8 cellular contexts compared by ENCODE assay signal in the genomic region with DNA sequence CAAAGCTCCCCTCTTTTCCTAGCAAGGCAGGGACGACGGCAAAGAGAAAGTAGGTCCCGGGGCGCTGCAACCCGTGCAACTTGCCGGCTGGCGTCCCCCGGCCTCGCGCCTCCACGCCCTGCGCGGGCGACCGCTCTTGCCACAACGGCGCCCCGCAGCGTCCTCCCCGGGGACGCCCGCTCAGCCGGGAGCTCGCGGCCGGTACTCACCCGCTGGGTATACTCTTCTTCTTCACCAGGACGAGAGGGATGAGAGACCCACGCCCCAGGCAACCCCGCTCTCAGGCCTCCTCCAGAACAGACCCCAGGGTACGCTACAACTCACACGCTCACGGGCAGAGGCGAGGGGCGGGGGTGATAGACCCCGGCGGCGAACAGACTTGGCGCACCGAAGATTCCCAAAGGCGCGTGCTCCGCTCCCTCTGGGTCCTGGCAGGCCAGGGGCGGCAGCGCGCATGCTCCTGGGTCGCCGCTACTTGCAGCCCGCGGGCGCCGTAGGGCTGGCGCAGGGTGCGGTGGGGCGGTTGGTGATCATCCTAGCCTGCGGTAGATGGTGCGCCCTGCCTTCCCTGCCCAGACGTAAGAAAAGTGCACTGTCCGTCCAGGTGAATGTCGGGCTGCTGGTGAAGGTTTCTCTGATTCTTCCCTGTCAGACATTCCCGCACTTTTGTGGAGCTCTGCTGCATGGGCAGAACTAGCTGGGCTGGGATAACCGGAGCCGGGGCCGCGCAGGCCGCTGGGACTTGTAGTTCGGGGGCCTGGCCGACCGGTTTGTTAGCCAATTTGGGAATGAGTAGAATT. TPM values are rescaled to one million over a fixed set of nuclear protein-coding genes. Genes with fewer than 3 reads are reported as not detected.
A peak's percentile ranks its signal among the peaks of the same experiment; 100 is the strongest.
DNase-seq lines count a peak whose midpoint lies in the region; ATAC-seq and TF ChIP-seq lines count a peak whose summit lies in the region.

A gene with protein sequence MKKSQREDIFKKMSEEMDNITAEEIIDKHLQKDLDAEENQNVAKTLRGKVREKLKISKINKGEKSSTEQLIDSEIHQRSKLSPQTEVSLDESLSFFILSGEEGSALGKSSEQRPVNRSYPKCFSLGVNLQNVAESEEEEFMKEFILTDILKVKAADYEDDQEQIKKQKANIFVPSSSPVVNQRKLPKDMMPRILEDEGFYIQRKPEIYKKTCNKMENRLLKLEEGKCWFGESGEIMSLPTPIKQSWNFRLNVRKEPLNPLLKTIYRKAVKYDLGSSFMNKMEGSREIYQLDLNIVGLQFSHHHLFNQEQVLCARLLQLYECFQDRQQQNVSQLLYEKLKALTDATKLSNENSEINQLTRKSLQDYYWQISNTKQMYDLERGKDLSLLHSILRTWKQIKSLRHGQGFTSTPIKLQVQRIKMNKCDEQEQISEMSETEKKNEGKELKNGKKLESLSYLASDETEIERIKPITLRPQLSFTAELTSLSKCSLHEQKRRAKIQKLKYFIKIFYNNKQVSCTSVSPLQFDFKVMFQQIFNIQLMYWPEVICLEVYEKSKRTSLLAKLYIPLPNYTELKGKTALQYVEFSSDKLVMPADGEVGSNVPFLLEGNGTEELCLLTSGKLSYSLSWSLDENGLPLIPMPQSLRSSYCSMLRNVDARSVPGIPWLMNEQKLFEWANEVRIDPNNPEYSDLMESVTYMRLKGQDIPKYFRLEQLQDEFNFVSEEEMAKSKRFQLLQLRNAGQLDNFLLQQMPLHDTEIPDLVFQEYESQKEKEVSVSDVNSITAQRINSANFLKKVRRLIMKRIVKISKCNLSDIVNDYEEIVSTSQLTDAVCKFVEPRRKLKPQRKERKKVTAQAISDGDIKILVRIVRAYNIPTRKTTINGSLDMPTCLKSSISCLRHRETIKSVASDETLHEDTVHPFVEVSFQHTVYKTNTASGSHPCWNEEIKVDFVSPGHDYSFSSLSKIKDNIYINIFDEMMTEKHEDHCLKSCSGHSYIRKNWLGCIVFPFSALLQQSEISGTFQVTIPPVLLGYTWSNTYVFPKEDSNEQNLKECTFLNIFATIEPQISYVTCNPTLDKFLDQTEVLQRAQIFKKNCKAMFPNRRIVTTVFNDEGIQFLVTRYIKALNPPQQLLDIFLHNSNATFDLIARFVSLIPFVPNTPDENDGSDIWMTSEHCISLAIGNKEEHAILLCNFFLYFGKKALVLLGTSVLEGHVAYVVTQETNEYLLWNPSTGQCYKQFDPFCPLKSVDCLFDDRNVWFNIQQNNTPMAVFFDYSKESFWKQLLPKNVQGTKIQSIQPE (N-terminal part only) (plus strand): TSS at position 522 of the 800 bp plus-strand sequence. CDS start 3,349 bp downstream, outside the sequence.

- H3K4me1 ChIP-seq in mononuclear cell (ENCODE audit: insufficient read depth, low read length), result peaks cover 7% of the 10 kb centered on the region

- ATAC-seq in GM19397 (IDR thresholded peaks at IDR 0.05; ENCODE audit: unreplicated experiment) (peak; percentile 91), HG03565 (IDR thresholded peaks at IDR 0.05; ENCODE audit: unreplicated experiment) (peak; percentile 66)

- DNase-seq in COR-L47 (lab: John Stamatoyannopoulos, UW), result peak; percentile 57
- DNase-seq in NOMO-1 treated with dmso at 0.1 percent for 144 hours (lab: John Stamatoyannopoulos, UW; ENCODE audit: unreplicated experiment), result peak; percentile 49
- peak; percentile 44 for DNase-seq in activated T-cell treated with anti-CD3 and anti-CD28 coated beads for 1 hour (ENCODE audit: low read depth)
- peak; percentile 88 for DNase-seq in epithelial cell of esophagus (ENCODE audit: low read depth)
- DNase-seq in stimulated activated CD8-positive, alpha-beta memory T cell treated with anti-CD3 and anti-CD28 coated beads, Interleukin-4, amount 100 ng/mL, for 1 hour (ENCODE audit: low read depth in 2 of 2, low spot score in 1 of 2), result peak; percentile 10 to 33

- no peaks in the 10 kb centered on the region for H3K27me3 ChIP-seq in mononuclear cell (ENCODE audit: insufficient read depth, low read length)

- no peaks in the 10 kb centered on the region for H3K9me3 ChIP-seq in mononuclear cell (ENCODE audit: low read depth, low read length)

- H3K4me3 ChIP-seq in epithelial cell of esophagus (ENCODE audit: low read length), result peak within 1 kb of the TSS; percentile 71
- H3K4me3 ChIP-seq in mononuclear cell (ENCODE audit: low read length), result peak within 1 kb of the TSS; percentile 70

- TF ChIP-seq CTCF in epithelial cell of esophagus (IDR thresholded peaks at IDR 0.05; ENCODE audit: insufficient read depth, low read depth, low read length, missing control alignments), result no peak

RNA-seq across cellular contexts. Expression of the gene that starts here (rescaled TPM):
- 1.2 TPM for total RNA-seq in mononuclear cell

Comparison
In these comparisons a context has a peak if more than half of its experiments do, and no peak if none do; other contexts are left out.
1. Peak in every context shown above with its lines: DNase-seq, ATAC-seq and H3K4me3 ChIP-seq.
2. DNase-seq: peak in every context shown above with its lines; median percentile 88 in epithelial cell of esophagus; 57 in COR-L47; 49 in NOMO-1 treated with dmso at 0.1 percent for 144 hours; 44 in activated T-cell treated with anti-CD3 and anti-CD28 coated beads for 1 hour; 22 in stimulated activated CD8-positive, alpha-beta memory T cell treated with anti-CD3 and anti-CD28 coated beads, Interleukin-4, amount 100 ng/mL, for 1 hour.